ENCODE assay signal across 16 cellular contexts in the genomic region with DNA sequence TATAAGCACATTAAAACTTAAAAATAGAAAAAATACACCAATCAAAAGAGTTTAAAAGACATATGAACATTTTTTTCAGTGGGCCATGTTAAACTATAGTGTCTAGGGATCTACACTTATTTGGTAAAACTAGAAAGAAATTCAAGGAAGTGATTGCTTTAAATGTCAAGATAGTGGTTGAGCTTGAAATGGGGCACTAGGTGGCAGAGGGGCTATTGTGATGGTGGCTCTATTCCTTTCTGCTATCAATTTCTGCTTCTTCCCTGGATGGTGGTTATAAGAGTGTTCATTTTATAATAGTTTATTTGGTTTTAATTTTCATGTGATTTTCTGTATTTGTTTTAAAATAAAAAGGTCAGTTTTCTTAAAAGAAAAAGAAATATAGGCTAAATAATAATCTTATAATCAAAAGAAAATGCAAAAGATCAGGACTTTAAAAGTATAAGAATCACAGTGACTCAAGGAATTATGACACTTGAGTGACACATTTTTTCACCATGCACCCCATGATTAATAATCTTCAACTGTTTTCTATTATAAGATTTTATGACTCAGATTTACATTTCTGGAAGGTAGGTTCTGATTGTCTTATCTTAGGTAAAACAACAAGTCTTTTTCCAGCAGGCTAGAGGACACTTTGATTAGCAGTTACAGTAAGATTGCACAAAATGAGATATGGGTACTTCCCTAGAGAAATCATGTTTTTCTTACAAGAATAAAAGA.
DNase-seq lines count a peak whose midpoint lies in the region; ATAC-seq, FAIRE-seq and TF ChIP-seq lines count a peak whose summit lies in the region.
"Had no signal": no experiment of that assay in that cellular context is flagged by ENCODE, and none has a peak within 500 bp of the region (broad histone marks: within the 10 kb centered on the region; RNA-seq: fewer than 3 reads in every experiment).

No MANE protein-coding gene starts in this region.

- no peaks in the 10 kb centered on the region for H3K4me1 Mint-ChIP-seq in Caco-2 (ENCODE audit: low read depth, unreplicated experiment)
- H3K4me1 Mint-ChIP-seq: activated B cell treated with CpG ODN at 0.5 μM for 24 hours; activated T-helper 17 cell treated with anti-CD3 and anti-CD28 coated beads, Interleukin-2, amount 50 U/mL, for 72 hours; central memory CD8-positive, alpha-beta T cell; T-cell had no signal

- intact Hi-C loops in Caco-2 (cut with micrococcal nuclease; ENCODE audit: unreplicated experiment) = loop anchor here (1.0 kb wide), 1 partner anchor 288 kb away; no protein-coding TSS in a partner anchor
- intact Hi-C loops in left colon (cut with DNase I, micrococcal nuclease) = no loop called here
- intact Hi-C loops in pancreas (cut with DNase I) = no loop called here

- no peak overlapping the region for H2AFZ ChIP-seq in OCI-LY1 (ENCODE audit: low read length)

- H3K79me2 ChIP-seq in OCI-LY1 (ENCODE audit: insufficient read depth, low read length) = no peaks in the 10 kb centered on the region

- no peak for FAIRE-seq in pancreas (lab: Jason Lieb, UNC)
- FAIRE-seq: endometrium had no signal

- no TSS peak for BruUV-seq in Caco-2 (replicated peaks; lab: Mats Ljungman, UMichigan)

- TF ChIP-seq CTCF in Caco-2 (IDR thresholded peaks at IDR 0.05; ENCODE audit: insufficient read depth in 1 of 2, low read depth in 1 of 2, low read length in 1 of 2, severe bottlenecking in 1 of 2, unreplicated experiment in 1 of 2) (peak; percentile 12 to 15), LNCaP clone FGC (IDR thresholded peaks at IDR 0.05; ENCODE audit: control insufficient read depth, extremely low read depth, insufficient read depth) (peak; percentile 25; the same call in 1 of the 2 replicates), OCI-LY1 (IDR thresholded peaks at IDR 0.05; ENCODE audit: low read length) (peak; percentile 18; the same call in 1 of the 2 replicates), pancreas (IDR thresholded peaks at IDR 0.05) (no peak)

- H3F3A ChIP-seq in OCI-LY1 (ENCODE audit: insufficient read depth, low read length) = no peaks in the 10 kb centered on the region

- ATAC-seq in left colon (peak; percentile 74), GM18505 (IDR thresholded peaks at IDR 0.05; ENCODE audit: unreplicated experiment) (no peak), HG03442 (IDR thresholded peaks at IDR 0.05; ENCODE audit: unreplicated experiment) (no peak), pancreas (no peak)
- ATAC-seq: activated T-helper 17 cell treated with anti-CD3 and anti-CD28 coated beads, Interleukin-2, amount 50 U/mL, for 72 hours; T-cell had no signal

- H3K9ac ChIP-seq in OCI-LY1 (ENCODE audit: low read length) = no peak overlapping the region

- no peak overlapping the region for H3K27ac Mint-ChIP-seq in Caco-2 (ENCODE audit: unreplicated experiment)
- H3K27ac Mint-ChIP-seq: activated B cell treated with CpG ODN at 0.5 μM for 24 hours; activated T-helper 17 cell treated with anti-CD3 and anti-CD28 coated beads, Interleukin-2, amount 50 U/mL, for 72 hours; T-cell had no signal

- H3K4me2 ChIP-seq in OCI-LY1 (ENCODE audit: low read length) = no peak overlapping the region

- H3K36me3 ChIP-seq in Caco-2 (ENCODE audit: control insufficient read depth, insufficient read depth, low read length) = no peaks in the 10 kb centered on the region
- no peaks in the 10 kb centered on the region for H3K36me3 ChIP-seq in OCI-LY1 (ENCODE audit: insufficient read depth, low read length)
- H3K36me3 ChIP-seq in pancreas = no peaks in the 10 kb centered on the region
- H3K36me3 ChIP-seq: adrenal gland had no signal

- H3K9me3 ChIP-seq in Caco-2 (no peaks in the 10 kb centered on the region), OCI-LY1 (ENCODE audit: low read length) (no peaks in the 10 kb centered on the region), pancreas (no peaks in the 10 kb centered on the region)
- H3K9me3 ChIP-seq: adrenal gland, testis had no signal

- H3K4me1 ChIP-seq in Caco-2 (no peaks in the 10 kb centered on the region), OCI-LY1 (ENCODE audit: insufficient read depth, low read length, severe bottlenecking) (no peaks in the 10 kb centered on the region), pancreas (no peaks in the 10 kb centered on the region)
- H3K4me1 ChIP-seq: adrenal gland, testis had no signal

- POLR2A ChIA-PET in Caco-2 (lab: Charles Lee) = no interaction called here

- H3K27ac ChIP-seq in OCI-LY1 (ENCODE audit: low read depth, low read length, poor library complexity, severe bottlenecking) (no peak overlapping the region), pancreas (no peak overlapping the region)
- H3K27ac ChIP-seq: adrenal gland, testis had no signal

- no peaks in the 10 kb centered on the region for H3K9me2 ChIP-seq in OCI-LY1 (ENCODE audit: low read depth, low read length)

- no peak overlapping the region for H3K4me3 ChIP-seq in Caco-2 (ENCODE audit: low read depth, low read length)
- no peak overlapping the region for H3K4me3 ChIP-seq in LNCaP clone FGC (ENCODE audit: low read depth, low read length)
- H3K4me3 ChIP-seq in OCI-LY1 (ENCODE audit: low read depth, low read length, poor library complexity, severe bottlenecking) = no peak overlapping the region
- H3K4me3 ChIP-seq in pancreas = no peak overlapping the region
- H3K4me3 ChIP-seq: adrenal gland, testis had no signal

- H4K20me1 ChIP-seq in OCI-LY1 (ENCODE audit: insufficient read depth, low read length) = no peaks in the 10 kb centered on the region

- H3K27me3 ChIP-seq in Caco-2 (replicated peaks; ENCODE audit: control insufficient read depth, insufficient read depth, low read length) = no peaks in the 10 kb centered on the region
- H3K27me3 ChIP-seq in OCI-LY1 (ENCODE audit: insufficient read depth, low read length) = no peaks in the 10 kb centered on the region
- H3K27me3 ChIP-seq in pancreas = no peaks in the 10 kb centered on the region
- H3K27me3 ChIP-seq: adrenal gland, testis had no signal

- H3K36me3 Mint-ChIP-seq in Caco-2 (ENCODE audit: insufficient read depth, unreplicated experiment) = no peaks in the 10 kb centered on the region
- H3K36me3 Mint-ChIP-seq: T-cell had no signal

- no peaks in the 10 kb centered on the region for H3K27me3 Mint-ChIP-seq in Caco-2 (ENCODE audit: insufficient read depth, unreplicated experiment)
- H3K27me3 Mint-ChIP-seq: activated B cell treated with CpG ODN at 0.5 μM for 24 hours; activated T-helper 17 cell treated with anti-CD3 and anti-CD28 coated beads, Interleukin-2, amount 50 U/mL, for 72 hours; central memory CD8-positive, alpha-beta T cell; T-cell had no signal

- no peak overlapping the region for H3K4me3 Mint-ChIP-seq in Caco-2 (ENCODE audit: unreplicated experiment)
- H3K4me3 Mint-ChIP-seq: activated B cell treated with CpG ODN at 0.5 μM for 24 hours; activated T-helper 17 cell treated with anti-CD3 and anti-CD28 coated beads, Interleukin-2, amount 50 U/mL, for 72 hours; central memory CD8-positive, alpha-beta T cell; T-cell had no signal

- CTCF ChIA-PET in Caco-2 (lab: Charles Lee) = no interaction called here

- DNase-seq in Caco-2 (no peak), LNCaP clone FGC (ENCODE audit: low read depth) (no peak), left colon (no peak), pancreas (no peak)
- DNase-seq: activated B cell treated with CpG ODN at 0.5 μM for 24 hours, adrenal gland, DMS79 treated with DMSO at 0.1 percent for 48 hours, RPMI8226, T-cell, testis had no signal

- peaks cover 22% of the 10 kb centered on the region for H3K9me3 Mint-ChIP-seq in Caco-2 (ENCODE audit: unreplicated experiment)

- TF ChIP-seq POLR2A in GM18505 (IDR thresholded peaks at IDR 0.05; ENCODE audit: borderline replicate concordance, extremely low read depth, insufficient read depth, insufficient read length) = no peak

Comparison
In these comparisons a context has a peak if more than half of its experiments do, and no peak if none do; other contexts are left out.
1. CTCF ChIP-seq: peak in Caco-2 (2 of 2), LNCaP clone FGC (single experiment) and OCI-LY1 (single experiment); none in pancreas (0 of 4).